ENCODE assay signal across 8 cellular contexts in the genomic region with DNA sequence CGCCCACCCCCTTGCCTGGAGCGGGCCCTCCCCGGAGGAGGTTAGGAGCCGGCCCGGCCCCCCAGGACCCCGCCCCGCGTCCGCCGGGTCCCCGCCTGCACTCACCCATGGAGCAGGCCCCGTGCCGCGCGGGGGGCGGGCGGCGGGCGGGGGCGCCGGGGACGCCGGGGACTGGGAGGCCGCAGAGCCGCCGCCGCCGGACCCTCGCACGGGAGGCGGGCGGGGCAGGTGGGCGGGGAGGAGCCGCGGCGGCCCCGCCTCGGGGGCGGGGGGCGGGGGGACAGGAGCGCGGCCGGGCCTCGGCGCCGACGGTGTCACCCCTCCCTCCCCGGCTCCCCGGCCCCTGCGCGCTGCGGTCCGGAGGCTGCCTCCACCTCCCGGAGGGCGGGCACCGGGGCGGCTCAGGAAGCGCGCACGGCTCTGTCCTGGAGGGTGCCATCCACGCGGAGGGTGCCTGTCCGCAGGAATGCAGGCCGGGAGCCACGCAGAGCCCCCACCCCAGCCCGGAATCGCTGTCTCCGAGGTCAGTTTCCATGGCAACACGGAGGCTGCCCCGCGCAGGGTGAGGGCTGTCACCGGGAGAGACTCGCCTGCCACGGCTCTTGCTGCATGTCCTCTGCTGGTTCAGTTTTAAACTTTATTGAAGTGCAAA. TPM values are rescaled to one million over a fixed set of nuclear protein-coding genes. Genes with fewer than 3 reads are reported as not detected.
DNase-seq lines count a peak whose midpoint lies in the region; ATAC-seq and TF ChIP-seq lines count a peak whose summit lies in the region.

No MANE protein-coding gene starts in this region.

- DNase-seq in NCI-H1417 (lab: John Stamatoyannopoulos, UW) (peak; percentile 24 to 74 (median 67)), NCI-H1417 treated with DMSO at 0.1 percent for 48 hours (lab: John Stamatoyannopoulos, UW) (no peak), RWPE2 (ENCODE audit: low spot score) (peak; percentile 64), hepatic stellate cell (ENCODE audit: low spot score) (peak; percentile 83), sigmoid colon (no peak)

- TF ChIP-seq POLR2A in sigmoid colon (IDR thresholded peaks at IDR 0.05): no peak

- H3K27me3 ChIP-seq in RWPE2 (ENCODE audit: insufficient read depth, poor library complexity, severe bottlenecking) (no peaks in the 10 kb centered on the region), sigmoid colon (peaks cover 0 to 19% (median 0%) of the 10 kb centered on the region in 3 donors)

- H3K9me3 ChIP-seq in RWPE2 (ENCODE audit: severe bottlenecking) (no peaks in the 10 kb centered on the region), sigmoid colon (no peaks in the 10 kb centered on the region)

- TF ChIP-seq CTCF in RWPE2 (IDR thresholded peaks at IDR 0.05; ENCODE audit: poor library complexity, severe bottlenecking) (no peak), sigmoid colon (IDR thresholded peaks at IDR 0.05) (no peak)

- peaks cover 1% of the 10 kb centered on the region for H3K4me1 ChIP-seq in RWPE2 (ENCODE audit: insufficient read depth, poor library complexity, severe bottlenecking)
- peaks cover 0 to 21% (median 17%) of the 10 kb centered on the region in 4 donors for H3K4me1 ChIP-seq in sigmoid colon

- peak overlapping the region; percentile 58 for H3K4me3 ChIP-seq in RWPE2 (ENCODE audit: severe bottlenecking)
- H3K4me3 ChIP-seq in sigmoid colon: peak overlapping the region; percentile 45 to 65 (median 58)

- intact Hi-C loops in sigmoid colon (cut with DNase I): no loop called here

- WGBS in sigmoid colon, 2 donors: 1% methylated on average over 74 of the region's 74 CpGs

- peak; percentile 71 for ATAC-seq in RWPE2 (ENCODE audit: low read depth)
- no peak for ATAC-seq in GM21576 (IDR thresholded peaks at IDR 0.05; ENCODE audit: unreplicated experiment)
- ATAC-seq in HG03342 (IDR thresholded peaks at IDR 0.05; ENCODE audit: unreplicated experiment): no peak

- H3K27ac ChIP-seq in RWPE2 (ENCODE audit: poor library complexity, severe bottlenecking) (peak overlapping the region; percentile 34), angular gyrus (ENCODE audit: low read depth, low read length) (peak overlapping the region; percentile 87), sigmoid colon (peak overlapping the region; percentile 43 to 68 (median 53))

- no peak for TF ChIP-seq EP300 in sigmoid colon (IDR thresholded peaks at IDR 0.05)

- no peaks in the 10 kb centered on the region for H3K36me3 ChIP-seq in RWPE2 (ENCODE audit: low read depth)
- no peaks in the 10 kb centered on the region for H3K36me3 ChIP-seq in sigmoid colon

RNA-seq across cellular contexts. Expression of a gene that starts 5.9 kb away (rescaled TPM):
- total RNA-seq in sigmoid colon: 1 to 10 TPM; 2.5 to 7.5 (median 5.2) TPM
- 10 to 100 TPM in 1 of 3 donors, 1 to 10 TPM in 2; 4.2 to 18.8 (median 5.4) TPM for polyA plus RNA-seq in sigmoid colon

RNA-seq across cellular contexts. Expression of a gene that starts 31.4 kb away (rescaled TPM):
- total RNA-seq in sigmoid colon: 10 to 100 TPM in 1 of 4 donors, 1 to 10 TPM in 3; 2.5 to 11.6 (median 5.5) TPM
- 10 to 100 TPM in 1 of 3 donors, 1 to 10 TPM in 2; 3.5 to 65.9 (median 7.8) TPM for polyA plus RNA-seq in sigmoid colon

RNA-seq across cellular contexts. Expression of a gene that starts 57.0 kb away (rescaled TPM):
- total RNA-seq in sigmoid colon: 10 to 100 TPM; 17.3 to 29.6 (median 20.7) TPM
- 1 to 10 TPM; 1.2 to 9.1 (median 1.8) TPM for polyA plus RNA-seq in sigmoid colon

RNA-seq across cellular contexts. Expression of a gene that starts 57.8 kb away (rescaled TPM):
- under 1 TPM in 1 of 4 donors, not detected in 3; 0.36 TPM for total RNA-seq in sigmoid colon
- under 1 TPM in 1 of 3 donors, not detected in 2; 0.10 TPM for polyA plus RNA-seq in sigmoid colon

Comparison
In these comparisons a context has a peak if more than half of its experiments do, and no peak if none do; other contexts are left out.
1. DNase-seq: peak in NCI-H1417 (3 of 3), RWPE2 (single experiment) and hepatic stellate cell (single experiment); none in NCI-H1417 treated with DMSO at 0.1 percent for 48 hours (single experiment) and sigmoid colon (single experiment).
2. H3K27ac ChIP-seq: peak in every context shown above with its lines; median percentile 87 in angular gyrus; 53 in sigmoid colon; 34 in RWPE2.